In genomic region chr11:128509990-128510389, GRCh38 we compare ENCODE assay signal across 12 cellular contexts.
DNase-seq lines count a peak whose midpoint lies in the region; ATAC-seq, FAIRE-seq and TF ChIP-seq lines count a peak whose summit lies in the region.
"Had no signal": no experiment of that assay in that cellular context is flagged by ENCODE, and none has a peak within 500 bp of the region (broad histone marks: within the 10 kb centered on the region; RNA-seq: fewer than 3 reads in every experiment).

No MANE protein-coding gene starts in this region.

- peak overlapping the region; percentile 2 for H3K9ac ChIP-seq in astrocyte (ENCODE audit: low read length)

- H3K9me3 ChIP-seq in CD4-positive, alpha-beta memory T cell (ENCODE audit: control insufficient read depth in 1 of 2, low read length in 2 of 2) = no peaks in the 10 kb centered on the region
- H3K9me3 ChIP-seq in astrocyte (ENCODE audit: insufficient read depth, low read depth, low read length) (no peaks in the 10 kb centered on the region), mucosa of descending colon (no peaks in the 10 kb centered on the region)
- H3K9me3 ChIP-seq: uterus had no signal

- H3K79me2 ChIP-seq in astrocyte (ENCODE audit: insufficient read depth, low read length) = peaks cover 93% of the 10 kb centered on the region

- peak overlapping the region; percentile 39 to 49 for H3K4me3 ChIP-seq in CD4-positive, alpha-beta memory T cell (ENCODE audit: low read length in 2 of 2)
- H3K4me3 ChIP-seq in astrocyte (ENCODE audit: insufficient read depth, low read depth, low read length) (no peak overlapping the region), mucosa of descending colon (no peak overlapping the region)
- H3K4me3 ChIP-seq: uterus had no signal

- no peak for FAIRE-seq in astrocyte (lab: Jason Lieb, UNC)
- FAIRE-seq: GM18507 had no signal

- no peaks in the 10 kb centered on the region for H3K9me3 Mint-ChIP-seq in CD4-positive, alpha-beta memory T cell
- no peaks in the 10 kb centered on the region for H3K9me3 Mint-ChIP-seq in astrocyte (ENCODE audit: unreplicated experiment)

- POLR2A ChIA-PET in CD4-positive, alpha-beta memory T cell (lab: Charles Lee; ENCODE audit: partially characterized antibody) = interaction anchor here (0.9 to 34.5 kb wide), 13 partner anchors 3 to 471 kb away, joined by 3 to 1488 read pairs (median 490); no protein-coding TSS in a partner anchor

- H4K20me1 ChIP-seq in astrocyte (ENCODE audit: insufficient read depth, low read length) = peaks cover 72% of the 10 kb centered on the region

- H3K36me3 Mint-ChIP-seq in CD4-positive, alpha-beta memory T cell = peaks cover 92 to 95% of the 10 kb centered on the region in 2 donors
- peaks cover 16% of the 10 kb centered on the region for H3K36me3 Mint-ChIP-seq in astrocyte (ENCODE audit: low read depth, unreplicated experiment)

- peaks cover 31% of the 10 kb centered on the region for H3K36me3 ChIP-seq in CD4-positive, alpha-beta memory T cell (ENCODE audit: insufficient read depth, low read length)
- H3K36me3 ChIP-seq in astrocyte (ENCODE audit: insufficient read depth, low read length) (peaks cover 9% of the 10 kb centered on the region), mucosa of descending colon (ENCODE audit: low read depth) (no peaks in the 10 kb centered on the region)
- H3K36me3 ChIP-seq: uterus had no signal

- H3K27me3 Mint-ChIP-seq in CD4-positive, alpha-beta memory T cell = no peaks in the 10 kb centered on the region
- no peaks in the 10 kb centered on the region for H3K27me3 Mint-ChIP-seq in astrocyte (ENCODE audit: low read depth, unreplicated experiment)

- H3K4me2 ChIP-seq in astrocyte (ENCODE audit: low read length) = peak overlapping the region; percentile 82

- no peak overlapping the region for H2AFZ ChIP-seq in astrocyte (ENCODE audit: low read depth, low read length)

- peak overlapping the region; percentile 92 to 99 (median 98) for H3K27ac Mint-ChIP-seq in CD4-positive, alpha-beta memory T cell
- no peak overlapping the region for H3K27ac Mint-ChIP-seq in astrocyte (ENCODE audit: unreplicated experiment)

- H3K27ac ChIP-seq in CD4-positive, alpha-beta memory T cell (ENCODE audit: low read depth, low read length) = peak overlapping the region; percentile 89
- peak overlapping the region; percentile 91 for H3K27ac ChIP-seq in astrocyte (ENCODE audit: low read depth, low read length)

- peak in 1 of 5 donors; percentile 25 for DNase-seq in CD4-positive, alpha-beta memory T cell
- DNase-seq in M059J (ENCODE audit: low read depth) (peak; percentile 61), astrocyte (ENCODE audit: low read depth) (no peak), mucosa of descending colon (no peak), head of caudate nucleus (no peak), DMS79 (lab: John Stamatoyannopoulos, UW) (no peak), anterior cingulate cortex (lab: John Stamatoyannopoulos, UW) (no peak)
- no peak for DNase-seq in activated effector memory CD4-positive, alpha-beta T cell treated with Interleukin-2 at 50 U/mL for 16 hours
- DNase-seq: central memory CD4-positive, alpha-beta T cell; stimulated activated CD4-positive, alpha-beta T cell treated with anti-CD3 and anti-CD28 coated beads, Interleukin-4, amount 100 ng/mL, for 4 hours; uterus had no signal

- peaks cover 79 to 100% (median 86%) of the 10 kb centered on the region in 4 donors for H3K4me1 Mint-ChIP-seq in CD4-positive, alpha-beta memory T cell
- peaks cover 69% of the 10 kb centered on the region for H3K4me1 Mint-ChIP-seq in astrocyte (ENCODE audit: low read depth, unreplicated experiment)

- ATAC-seq in mucosa of descending colon = peak; percentile 22

- intact Hi-C loops in CD4-positive, alpha-beta memory T cell (cut with micrococcal nuclease) = loop anchor here (2.0 to 10.0 kb wide), 5 partner anchors 38 to 475 kb away; no protein-coding TSS in a partner anchor
- intact Hi-C loops in mucosa of descending colon (cut with DNase I, micrococcal nuclease) (no loop called here), head of caudate nucleus (cut with DNase I) (loop anchor here (10.0 kb wide), 1 partner anchor 45 kb away; no protein-coding TSS in a partner anchor)

- H3K27me3 ChIP-seq in CD4-positive, alpha-beta memory T cell (ENCODE audit: insufficient read depth, low read length) = no peaks in the 10 kb centered on the region
- no peaks in the 10 kb centered on the region for H3K27me3 ChIP-seq in astrocyte (ENCODE audit: insufficient read depth, low read length)
- H3K27me3 ChIP-seq: uterus had no signal

- H3K4me1 ChIP-seq in CD4-positive, alpha-beta memory T cell (ENCODE audit: insufficient read depth, low read length) = peaks cover 100% of the 10 kb centered on the region
- peaks cover 58% of the 10 kb centered on the region for H3K4me1 ChIP-seq in astrocyte (ENCODE audit: insufficient read depth, low read length)
- peaks cover 40% of the 10 kb centered on the region for H3K4me1 ChIP-seq in mucosa of descending colon (ENCODE audit: low read depth)

- H3K4me3 Mint-ChIP-seq in CD4-positive, alpha-beta memory T cell = peak overlapping the region; percentile 81 to 100 (median 94)
- no peak overlapping the region for H3K4me3 Mint-ChIP-seq in astrocyte (ENCODE audit: unreplicated experiment)

- CTCF ChIA-PET in CD4-positive, alpha-beta memory T cell (lab: Charles Lee; ENCODE audit: partially characterized antibody) = interaction anchor here (0.7 to 7.8 kb wide), 10 partner anchors 9 to 338 kb away, joined by 3 to 81 read pairs (median 4); no protein-coding TSS in a partner anchor

- TF ChIP-seq CTCF in astrocyte (IDR thresholded peaks at IDR 0.05; ENCODE audit: insufficient read depth, low read depth, low read length) (no peak), mucosa of descending colon (IDR thresholded peaks at IDR 0.05) (no peak)

Comparison
In these comparisons a context has a peak if more than half of its experiments do, and no peak if none do; other contexts are left out.
1. H3K4me3 ChIP-seq: peak in CD4-positive, alpha-beta memory T cell (2 of 2); none in astrocyte (single experiment) and mucosa of descending colon (single experiment).
2. intact Hi-C loops: an anchor here in CD4-positive, alpha-beta memory T cell (2.0 to 10.0 kb wide) and head of caudate nucleus (10.0 kb wide); none called in mucosa of descending colon.